Comparison of ENCODE assay signal across 21 cellular contexts in genomic region chr13:73015799-73016198, GRCh38. TPM values are rescaled to one million over a fixed set of nuclear protein-coding genes. Genes with fewer than 3 reads are reported as not detected.
DNase-seq lines count a peak whose midpoint lies in the region; ATAC-seq, FAIRE-seq and TF ChIP-seq lines count a peak whose summit lies in the region.
"Had no signal": no experiment of that assay in that cellular context is flagged by ENCODE, and none has a peak within 500 bp of the region (broad histone marks: within the 10 kb centered on the region; RNA-seq: fewer than 3 reads in every experiment).

No MANE protein-coding gene starts in this region.

- peak; percentile 3 for FAIRE-seq in A204.1 (lab: Jason Lieb, UNC)
- peak; percentile 79 for FAIRE-seq in G401.6 (lab: Jason Lieb, UNC)
- FAIRE-seq in colon (lab: Jason Lieb, UNC): peak; percentile 53
- FAIRE-seq: D721Med, GM12892 had no signal

- no peak for TF ChIP-seq CTCF in GM10266 (IDR thresholded peaks at IDR 0.05; ENCODE audit: control insufficient read depth, insufficient read depth, low read depth, missing control alignments)

- no peak for DNase-seq in A172 (ENCODE audit: low spot score)
- no peak for DNase-seq in GM10266 (ENCODE audit: extremely low spot score)
- DNase-seq: 8988T; ACHN; AML-193; BE2C; CD4-positive, alpha-beta T cell; CD8-positive, alpha-beta memory T cell; DMS 273 treated with DMSO at 0.1 percent for 48 hours; DMS79; EL; GF-D8; H9 had no signal

- ATAC-seq in GM21825 (IDR thresholded peaks at IDR 0.05; ENCODE audit: unreplicated experiment): no peak
- ATAC-seq: GM23338, HCT116 had no signal

RNA-seq across cellular contexts. Expression of gene KLF5, which starts 43.0 kb away (rescaled TPM):
- total RNA-seq in A172 (2014; rRNA removed; shearing (Covaris generic)): 10.4 and 11.5 TPM in 2 replicates
